ENCODE assay signal across 12 cellular contexts in genomic region chr9:89359018-89359417, GRCh38. TPM values are rescaled to one million over a fixed set of nuclear protein-coding genes. Genes with fewer than 3 reads are reported as not detected.
DNase-seq lines count a peak whose midpoint lies in the region; ATAC-seq lines count a peak whose summit lies in the region.
"Had no signal": no experiment of that assay in that cellular context is flagged by ENCODE, and none has a peak within 500 bp of the region (broad histone marks: within the 10 kb centered on the region; RNA-seq: fewer than 3 reads in every experiment).

No MANE protein-coding gene starts in this region.

- H3K9me3 ChIP-seq in skeletal muscle tissue (ENCODE audit: control insufficient read depth in 3 of 3, low read length in 3 of 3): no peaks in the 10 kb centered on the region

- H3K4me3 ChIP-seq in skeletal muscle tissue (ENCODE audit: low read length in 3 of 3): no peak overlapping the region

- no peaks in the 10 kb centered on the region for H3K9me3 Mint-ChIP-seq in effector memory CD8-positive, alpha-beta T cell
- H3K9me3 Mint-ChIP-seq: stimulated activated naive CD8-positive, alpha-beta T cell treated with anti-CD3 and anti-CD28 coated beads, Interleukin-15, amount 100 ng/mL, for 72 hours had no signal

- H3K4me3 Mint-ChIP-seq in effector memory CD8-positive, alpha-beta T cell: no peak overlapping the region
- H3K4me3 Mint-ChIP-seq: stimulated activated naive CD8-positive, alpha-beta T cell treated with anti-CD3 and anti-CD28 coated beads, Interleukin-15, amount 100 ng/mL, for 72 hours had no signal

- peak overlapping the region in 1 of 2 donors; percentile 59 for H3K27ac Mint-ChIP-seq in effector memory CD8-positive, alpha-beta T cell

- peaks cover 18 to 39% (median 37%) of the 10 kb centered on the region in 3 donors for H3K4me1 ChIP-seq in skeletal muscle tissue (ENCODE audit: control insufficient read depth in 3 of 3, insufficient read depth in 3 of 3, low read length in 3 of 3)

- peak overlapping the region in 2 of 3 donors; percentile 35 to 52 for H3K9ac ChIP-seq in skeletal muscle tissue (ENCODE audit: low read depth in 1 of 3, low read length in 3 of 3)

- ATAC-seq in effector memory CD8-positive, alpha-beta T cell (replicated peaks): peak; percentile 37
- ATAC-seq in HG02970 (IDR thresholded peaks at IDR 0.05; ENCODE audit: low FRiP score, unreplicated experiment) (no peak), GM19035 (IDR thresholded peaks at IDR 0.05; ENCODE audit: unreplicated experiment) (no peak), GM19351 (IDR thresholded peaks at IDR 0.05; ENCODE audit: unreplicated experiment) (no peak)
- ATAC-seq: sciatic nerve; stimulated activated naive CD8-positive, alpha-beta T cell treated with anti-CD3 and anti-CD28 coated beads, Interleukin-15, amount 100 ng/mL, for 72 hours had no signal

- no peaks in the 10 kb centered on the region for H3K27me3 Mint-ChIP-seq in effector memory CD8-positive, alpha-beta T cell
- H3K27me3 Mint-ChIP-seq: stimulated activated naive CD8-positive, alpha-beta T cell treated with anti-CD3 and anti-CD28 coated beads, Interleukin-15, amount 100 ng/mL, for 72 hours had no signal

- peaks cover 3% of the 10 kb centered on the region in 2 donors for H3K4me1 Mint-ChIP-seq in effector memory CD8-positive, alpha-beta T cell (ENCODE audit: low read depth in 2 of 2)

- DNase-seq in NCI-H1417 (lab: John Stamatoyannopoulos, UW): peak in 2 of 3 experiments; percentile 45 to 78
- no peak for DNase-seq in NCI-H1417 treated with DMSO at 0.1 percent for 48 hours (lab: John Stamatoyannopoulos, UW)
- DNase-seq in NCI-H774 (lab: John Stamatoyannopoulos, UW): peak; percentile 56
- DNase-seq in effector memory CD8-positive, alpha-beta T cell: no peak
- DNase-seq: 8988T; activated CD4-positive, alpha-beta T cell treated with anti-CD3 and anti-CD28 coated beads, Interleukin-2, amount 50 U/mL, for 4 hours; stimulated activated naive CD8-positive, alpha-beta T cell treated with anti-CD3 and anti-CD28 coated beads, Interleukin-15, amount 100 ng/mL, for 72 hours had no signal

- peaks cover 63 to 70% (median 65%) of the 10 kb centered on the region in 3 donors for H3K36me3 ChIP-seq in skeletal muscle tissue (ENCODE audit: control insufficient read depth in 3 of 3, insufficient read depth in 3 of 3, low read length in 3 of 3)

- H3K36me3 Mint-ChIP-seq in effector memory CD8-positive, alpha-beta T cell (ENCODE audit: insufficient read depth): peaks cover 86% of the 10 kb centered on the region

- peak overlapping the region; percentile 58 for H3K27ac ChIP-seq in skeletal muscle tissue (ENCODE audit: low read depth, low read length)

- H3K27me3 ChIP-seq in skeletal muscle tissue (ENCODE audit: control insufficient read depth in 3 of 3, insufficient read depth in 3 of 3, low read length in 3 of 3): no peaks in the 10 kb centered on the region

RNA-seq across cellular contexts. Expression of gene SECISBP2, which starts 40.7 kb away (rescaled TPM):
- 42.8 TPM for total RNA-seq in skeletal muscle tissue

RNA-seq across cellular contexts. Expression of gene CKS2, which starts 48.0 kb away (rescaled TPM):
- 25.6 TPM for total RNA-seq in skeletal muscle tissue

Comparison
In these comparisons a context has a peak if more than half of its experiments do, and no peak if none do; other contexts are left out.
1. DNase-seq: peak in NCI-H1417 (2 of 3) and NCI-H774 (single experiment); none in NCI-H1417 treated with DMSO at 0.1 percent for 48 hours (single experiment) and effector memory CD8-positive, alpha-beta T cell (0 of 3).